Comparison of ENCODE assay signal across 19 cellular contexts in genomic region chr11:126434950-126435335, GRCh38.
"Had no signal": no experiment of that assay in that cellular context is flagged by ENCODE, and none has a peak within 500 bp of the region (broad histone marks: within the 10 kb centered on the region; RNA-seq: fewer than 3 reads in every experiment).

No MANE protein-coding gene starts in this region.

- ATAC-seq: activated T-helper 17 cell treated with anti-CD3 and anti-CD28 coated beads, Interleukin-2, amount 50 U/mL, for 72 hours; natural killer cell; right cardiac atrium had no signal

- H3K36me3 ChIP-seq: left ventricle myocardium inferior, suprapubic skin had no signal

- H3K36me3 Mint-ChIP-seq: memory B cell, natural killer cell had no signal

- H3K4me3 ChIP-seq: dorsolateral prefrontal cortex, hepatocyte, left ventricle myocardium inferior, suprapubic skin had no signal

- DNase-seq: activated CD4-positive, alpha-beta T cell treated with anti-CD3 and anti-CD28 coated beads, Interleukin-2, amount 10 ng/mL, durations not matched to agents 7 days and 5 days; activated naive CD4-positive, alpha-beta T cell treated with Interleukin-2 at 50 U/mL for 16 hours; activated T-cell treated with anti-CD3 and anti-CD28 coated beads for 4 hours; dorsolateral prefrontal cortex; left ventricle myocardium inferior; natural killer cell; nucleus accumbens; small intestine; stimulated activated CD4-positive, alpha-beta T cell treated with anti-CD3 and anti-CD28 coated beads, Interleukin-4, amount 100 ng/mL, for 4 hours; stimulated activated CD8-positive, alpha-beta memory T cell treated with anti-CD3 and anti-CD28 coated beads, Interleukin-4, amount 100 ng/mL, for 48 hours; stimulated activated naive CD4-positive, alpha-beta T cell treated with Interleukin-2 at 50 U/mL for 16 hours; trophoblast cell had no signal

- H2AFZ ChIP-seq: hepatocyte had no signal

- H3K27ac ChIP-seq: hepatocyte, suprapubic skin had no signal

- H3K4me1 Mint-ChIP-seq: activated CD4-positive, alpha-beta T cell treated with anti-CD3 and anti-CD28 coated beads, Interleukin-2, amount 10 ng/mL, durations not matched to agents 7 days and 5 days; activated T-helper 17 cell treated with anti-CD3 and anti-CD28 coated beads, Interleukin-2, amount 50 U/mL, for 72 hours; memory B cell; natural killer cell had no signal

- H3K79me2 ChIP-seq: hepatocyte had no signal

- H3K4me3 Mint-ChIP-seq: activated CD4-positive, alpha-beta T cell treated with anti-CD3 and anti-CD28 coated beads, Interleukin-2, amount 10 ng/mL, durations not matched to agents 7 days and 5 days; activated T-helper 17 cell treated with anti-CD3 and anti-CD28 coated beads, Interleukin-2, amount 50 U/mL, for 72 hours; memory B cell; natural killer cell; T-helper 1 cell treated with Interleukin-12 subunit alpha and Interleukin-12 subunit beta and Interleukin-4 antibody, amounts not matched to agents 30 μg/mL and 1 μg/mL, for 36 hours had no signal

- H3K27ac Mint-ChIP-seq: activated CD4-positive, alpha-beta T cell treated with anti-CD3 and anti-CD28 coated beads, Interleukin-2, amount 10 ng/mL, durations not matched to agents 7 days and 5 days; activated T-helper 17 cell treated with anti-CD3 and anti-CD28 coated beads, Interleukin-2, amount 50 U/mL, for 72 hours; memory B cell; natural killer cell; progenitor cell of endocrine pancreas; T-helper 1 cell treated with Interleukin-12 subunit alpha and Interleukin-12 subunit beta and Interleukin-4 antibody, amounts not matched to agents 30 μg/mL and 1 μg/mL, for 36 hours had no signal

- H3K9me3 ChIP-seq: left ventricle myocardium inferior, suprapubic skin had no signal

- H3K27me3 Mint-ChIP-seq: activated CD4-positive, alpha-beta T cell treated with anti-CD3 and anti-CD28 coated beads, Interleukin-2, amount 10 ng/mL, durations not matched to agents 7 days and 5 days; activated T-helper 17 cell treated with anti-CD3 and anti-CD28 coated beads, Interleukin-2, amount 50 U/mL, for 72 hours had no signal

- H3K27me3 ChIP-seq: dorsolateral prefrontal cortex, hepatocyte, suprapubic skin had no signal

- H3K9me3 Mint-ChIP-seq: activated CD4-positive, alpha-beta T cell treated with anti-CD3 and anti-CD28 coated beads, Interleukin-2, amount 10 ng/mL, durations not matched to agents 7 days and 5 days; activated T-helper 17 cell treated with anti-CD3 and anti-CD28 coated beads, Interleukin-2, amount 50 U/mL, for 72 hours; memory B cell; natural killer cell; T-helper 1 cell treated with Interleukin-12 subunit alpha and Interleukin-12 subunit beta and Interleukin-4 antibody, amounts not matched to agents 30 μg/mL and 1 μg/mL, for 36 hours had no signal

- H3K4me2 ChIP-seq: hepatocyte had no signal
